9 cellular contexts compared by ENCODE assay signal in the genomic region with DNA sequence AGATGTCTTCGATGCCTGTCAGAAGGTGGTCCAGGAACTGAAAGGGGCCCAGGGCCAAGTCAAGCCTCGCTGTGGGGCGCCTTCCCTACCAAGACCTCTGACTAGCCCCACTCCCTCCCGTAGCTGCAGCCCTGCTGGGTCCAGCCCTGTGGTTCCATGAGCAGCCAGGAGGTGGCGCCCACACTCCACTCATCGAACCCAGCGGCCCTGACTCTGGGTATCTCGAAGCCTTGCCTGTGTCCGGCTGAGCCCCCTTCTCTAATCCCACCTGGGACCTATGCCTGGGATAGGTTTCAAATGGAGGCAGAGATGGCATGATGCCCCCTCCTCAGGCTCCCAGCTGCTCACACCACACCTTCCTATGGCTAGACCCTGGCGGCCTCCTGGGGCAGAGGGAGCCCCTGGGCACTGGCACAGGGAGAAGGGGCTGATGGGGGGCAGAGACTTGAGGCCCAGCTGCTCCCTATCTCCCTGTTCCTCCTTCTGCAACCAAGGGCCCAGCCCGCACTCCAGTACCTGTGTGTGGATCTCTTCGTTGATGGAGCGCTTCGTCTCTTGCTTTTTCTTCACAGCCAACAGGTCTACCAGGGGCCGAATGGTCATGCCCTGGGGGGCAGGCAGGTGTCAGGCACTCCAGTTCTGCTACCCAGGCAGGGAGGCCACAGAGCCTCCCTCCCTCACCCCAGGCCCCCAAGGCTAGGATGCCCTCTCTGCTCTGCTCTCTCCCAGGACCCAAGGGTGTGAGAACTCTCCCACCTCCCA. TPM values are rescaled to one million over a fixed set of nuclear protein-coding genes. Genes with fewer than 3 reads are reported as not detected.
DNase-seq lines count a peak whose midpoint lies in the region; ATAC-seq and TF ChIP-seq lines count a peak whose summit lies in the region.
"Had no signal": no experiment of that assay in that cellular context is flagged by ENCODE, and none has a peak within 500 bp of the region (broad histone marks: within the 10 kb centered on the region; RNA-seq: fewer than 3 reads in every experiment).

No MANE protein-coding gene starts in this region.

- H3K27ac Mint-ChIP-seq in IgD-negative memory B cell: peak overlapping the region in 2 of 3 donors; percentile 31 to 62
- H3K27ac Mint-ChIP-seq in activated naive CD8-positive, alpha-beta T cell treated with anti-CD3 and anti-CD28 coated beads, Interleukin-2, amount 10 ng/mL, durations not matched to agents 7 days and 5 days: peak overlapping the region; percentile 18
- H3K27ac Mint-ChIP-seq: dendritic cell treated with granulocyte-macrophage colony-stimulating factor and Interleukin-4, amounts not matched to agents 40 ng/mL and 50 ng/mL, for 4 days had no signal

- H3K36me3 ChIP-seq in DND-41 (ENCODE audit: insufficient read depth, low read length): peaks cover 32% of the 10 kb centered on the region
- peaks cover 19% of the 10 kb centered on the region for H3K36me3 ChIP-seq in left ventricle myocardium inferior
- no peaks in the 10 kb centered on the region for H3K36me3 ChIP-seq in gastrocnemius medialis

- DNase-seq in DND-41 (peak; percentile 76), T follicular helper cell (ENCODE audit: low read depth) (peak; percentile 63), left ventricle myocardium inferior (peak; percentile 79), gastrocnemius medialis (peak in 1 of 2 donors; percentile 65)
- DNase-seq in activated naive CD8-positive, alpha-beta T cell treated with anti-CD3 and anti-CD28 coated beads, Interleukin-2, amount 10 ng/mL, durations not matched to agents 7 days and 5 days: peak; percentile 90

- H4K20me1 ChIP-seq in DND-41 (ENCODE audit: insufficient read depth, low read length): 0 out of 2 replicates have a peak, but pooled peaks cover 5% of the 10 kb centered on the region

- no peaks in the 10 kb centered on the region for H3K79me2 ChIP-seq in DND-41 (ENCODE audit: insufficient read depth, low read length)

- H3K4me3 Mint-ChIP-seq in IgD-negative memory B cell: no peak overlapping the region
- H3K4me3 Mint-ChIP-seq in activated naive CD8-positive, alpha-beta T cell treated with anti-CD3 and anti-CD28 coated beads, Interleukin-2, amount 10 ng/mL, durations not matched to agents 7 days and 5 days: no peak overlapping the region
- H3K4me3 Mint-ChIP-seq: dendritic cell treated with granulocyte-macrophage colony-stimulating factor and Interleukin-4, amounts not matched to agents 40 ng/mL and 50 ng/mL, for 4 days had no signal

- H3K27me3 ChIP-seq in DND-41 (ENCODE audit: insufficient read depth, low read length, poor library complexity) (no peaks in the 10 kb centered on the region), left ventricle myocardium inferior (ENCODE audit: low read depth) (no peaks in the 10 kb centered on the region), gastrocnemius medialis (no peaks in the 10 kb centered on the region)

- H3K27ac ChIP-seq in DND-41 (ENCODE audit: low read length): no peak overlapping the region
- H3K27ac ChIP-seq in left ventricle myocardium inferior (replicated peaks): no peak overlapping the region
- no peak overlapping the region for H3K27ac ChIP-seq in gastrocnemius medialis

- no peak overlapping the region for H3K9ac ChIP-seq in DND-41 (ENCODE audit: low read depth, low read length)

- no peak for TF ChIP-seq POLR2A in gastrocnemius medialis (IDR thresholded peaks at IDR 0.05)

- no peak overlapping the region for H2AFZ ChIP-seq in DND-41 (ENCODE audit: low read depth, low read length)

- H3K4me1 ChIP-seq in DND-41 (ENCODE audit: insufficient read depth, low read length): no peaks in the 10 kb centered on the region; the same call in 1 of the 2 replicates
- peaks cover 31% of the 10 kb centered on the region for H3K4me1 ChIP-seq in left ventricle myocardium inferior
- H3K4me1 ChIP-seq in gastrocnemius medialis: peaks cover 0 to 6% of the 10 kb centered on the region in 2 donors

- intact Hi-C loops in left ventricle myocardium inferior (cut with micrococcal nuclease): loop anchor here (5.0 to 10.0 kb wide), 2 partner anchors 92 to 179 kb away; no protein-coding TSS in a partner anchor
- intact Hi-C loops in gastrocnemius medialis (cut with DNase I; ENCODE audit: low total_unique reads): loop anchor here (1.0 to 5.0 kb wide), 3 partner anchors 95 to 284 kb away; no protein-coding TSS in a partner anchor

- H3K27me3 Mint-ChIP-seq in IgD-negative memory B cell: no peaks in the 10 kb centered on the region
- no peaks in the 10 kb centered on the region for H3K27me3 Mint-ChIP-seq in activated naive CD8-positive, alpha-beta T cell treated with anti-CD3 and anti-CD28 coated beads, Interleukin-2, amount 10 ng/mL, durations not matched to agents 7 days and 5 days
- H3K27me3 Mint-ChIP-seq: dendritic cell treated with granulocyte-macrophage colony-stimulating factor and Interleukin-4, amounts not matched to agents 40 ng/mL and 50 ng/mL, for 4 days had no signal

- ATAC-seq in DND-41 (ENCODE audit: insufficient read depth, low read depth) (peak; percentile 88), gastrocnemius medialis (peak; percentile 49 to 77), GM19455 (IDR thresholded peaks at IDR 0.05; ENCODE audit: unreplicated experiment) (no peak), HG03342 (IDR thresholded peaks at IDR 0.05; ENCODE audit: unreplicated experiment) (no peak)
- ATAC-seq in activated naive CD8-positive, alpha-beta T cell treated with anti-CD3 and anti-CD28 coated beads, Interleukin-2, amount 10 ng/mL, durations not matched to agents 7 days and 5 days (ENCODE audit: low read depth): peak; percentile 63

- peaks cover 2% of the 10 kb centered on the region for H3K36me3 Mint-ChIP-seq in IgD-negative memory B cell
- peaks cover 8% of the 10 kb centered on the region for H3K36me3 Mint-ChIP-seq in activated naive CD8-positive, alpha-beta T cell treated with anti-CD3 and anti-CD28 coated beads, Interleukin-2, amount 10 ng/mL, durations not matched to agents 7 days and 5 days

- TF ChIP-seq CTCF in DND-41 (IDR thresholded peaks at IDR 0.05; ENCODE audit: borderline replicate concordance, extremely low read depth, low read length, poor library complexity, severe bottlenecking) (peak; percentile 96), left ventricle myocardium inferior (IDR thresholded peaks at IDR 0.05; ENCODE audit: borderline replicate concordance) (peak; percentile 99), gastrocnemius medialis (IDR thresholded peaks at IDR 0.05 in 4 of 5, conservative IDR thresholded peaks at IDR 0.05 in 1 of 5) (peak; percentile 93 to 99 (median 98))

- H3K4me2 ChIP-seq in DND-41 (ENCODE audit: insufficient read depth, low read length): no peak overlapping the region

- H3K4me1 Mint-ChIP-seq in IgD-negative memory B cell: peaks cover 21 to 24% (median 21%) of the 10 kb centered on the region in 3 donors
- H3K4me1 Mint-ChIP-seq in activated naive CD8-positive, alpha-beta T cell treated with anti-CD3 and anti-CD28 coated beads, Interleukin-2, amount 10 ng/mL, durations not matched to agents 7 days and 5 days: peaks cover 17% of the 10 kb centered on the region

- H3K9me3 Mint-ChIP-seq in IgD-negative memory B cell: no peaks in the 10 kb centered on the region
- no peaks in the 10 kb centered on the region for H3K9me3 Mint-ChIP-seq in activated naive CD8-positive, alpha-beta T cell treated with anti-CD3 and anti-CD28 coated beads, Interleukin-2, amount 10 ng/mL, durations not matched to agents 7 days and 5 days
- H3K9me3 Mint-ChIP-seq: dendritic cell treated with granulocyte-macrophage colony-stimulating factor and Interleukin-4, amounts not matched to agents 40 ng/mL and 50 ng/mL, for 4 days had no signal

- H3K4me3 ChIP-seq in DND-41 (ENCODE audit: low read depth in 1 of 2, low read length in 2 of 2) (no peak overlapping the region), left ventricle myocardium inferior (no peak overlapping the region), gastrocnemius medialis (no peak overlapping the region)

- H3K9me3 ChIP-seq in DND-41 (ENCODE audit: insufficient read depth, low read length, severe bottlenecking) (no peaks in the 10 kb centered on the region), left ventricle myocardium inferior (replicated peaks) (no peaks in the 10 kb centered on the region), gastrocnemius medialis (no peaks in the 10 kb centered on the region)

- in situ Hi-C loops in gastrocnemius medialis (cut with MboI; ENCODE audit: low sequenced_read_pairs in 4 of 4): loop anchor here in 3 of 4 donors (5.0 to 10.0 kb wide), 2 partner anchors 94 to 172 kb away; no protein-coding TSS in a partner anchor

- POLR2A ChIA-PET in activated naive CD8-positive, alpha-beta T cell treated with anti-CD3 and anti-CD28 coated beads, Interleukin-2, amount 10 ng/mL, durations not matched to agents 7 days and 5 days (lab: Charles Lee): interaction anchor here (0.8 to 0.9 kb wide), 3 partner anchors 9 to 195 kb away, joined by 3 to 4 read pairs (median 4); no protein-coding TSS in a partner anchor

RNA-seq across cellular contexts. Expression of gene SLC9A1, which starts 52.0 kb away (rescaled TPM):
- 8.9 TPM for polyA plus RNA-seq in IgD-negative memory B cell
- 10 to 100 TPM; 23.7 to 24.5 TPM for total RNA-seq in activated naive CD8-positive, alpha-beta T cell treated with anti-CD3 and anti-CD28 coated beads, Interleukin-2, amount 10 ng/mL, durations not matched to agents 7 days and 5 days
- total RNA-seq in left ventricle myocardium inferior (19.5 TPM), gastrocnemius medialis (1 to 10 TPM; 2.5 to 4.3 (median 3.7) TPM)

Comparison
In these comparisons a context has a peak if more than half of its experiments do, and no peak if none do; other contexts are left out.
1. ATAC-seq: peak in DND-41 (single experiment), activated naive CD8-positive, alpha-beta T cell treated with anti-CD3 and anti-CD28 coated beads, Interleukin-2, amount 10 ng/mL, durations not matched to agents 7 days and 5 days (single experiment) and gastrocnemius medialis (2 of 2); none in GM19455 (single experiment) and HG03342 (single experiment).
2. Peak in every context shown above with its lines, with median percentiles within 50 percentile points of each other: CTCF ChIP-seq.